ENCODE assay signal across 9 cellular contexts in genomic region chr15:64010719-64011118, GRCh38. TPM values are rescaled to one million over a fixed set of nuclear protein-coding genes. Genes with fewer than 3 reads are reported as not detected.
DNase-seq lines count a peak whose midpoint lies in the region; ATAC-seq and TF ChIP-seq lines count a peak whose summit lies in the region.
"Had no signal": no experiment of that assay in that cellular context is flagged by ENCODE, and none has a peak within 500 bp of the region (broad histone marks: within the 10 kb centered on the region; RNA-seq: fewer than 3 reads in every experiment).

No MANE protein-coding gene starts in this region.

- H3K9me3 ChIP-seq in hepatocyte (ENCODE audit: low read depth): no peaks in the 10 kb centered on the region

- peaks cover 25% of the 10 kb centered on the region for H3K4me1 ChIP-seq in hepatocyte (ENCODE audit: insufficient read depth)

- H3K4me2 ChIP-seq in hepatocyte: no peak overlapping the region

- 83% methylated on average over 3 of the region's 3 CpGs for WGBS in hepatocyte (ENCODE audit: low lambda C conversion rate, missing lambda C conversion rate)

- no peaks in the 10 kb centered on the region for H3K79me2 ChIP-seq in hepatocyte

- H3K27ac ChIP-seq in hepatocyte: no peak overlapping the region
- H3K27ac ChIP-seq: 22Rv1 had no signal

- peak; percentile 76 for ATAC-seq in HG02973 (IDR thresholded peaks at IDR 0.05; ENCODE audit: unreplicated experiment)

- TF ChIP-seq CTCF in fibroblast of villous mesenchyme (IDR thresholded peaks at IDR 0.05; ENCODE audit: insufficient read depth, low read depth, low read length) (no peak), hepatocyte (IDR thresholded peaks at IDR 0.05; ENCODE audit: poor library complexity) (no peak)

- no peaks in the 10 kb centered on the region for H3K27me3 ChIP-seq in hepatocyte

- H3K4me3 ChIP-seq in fibroblast of villous mesenchyme (ENCODE audit: low read depth, low read length): no peak overlapping the region
- no peak overlapping the region for H3K4me3 ChIP-seq in hepatocyte

- H2AFZ ChIP-seq in hepatocyte: no peak overlapping the region

- no peaks in the 10 kb centered on the region for H3K9me2 ChIP-seq in hepatocyte (replicated peaks; ENCODE audit: insufficient read depth)

- DNase-seq in DMS153 (lab: John Stamatoyannopoulos, UW) (peak; percentile 58), DMS153 treated with DMSO at 0.1 percent for 48 hours (lab: John Stamatoyannopoulos, UW; ENCODE audit: unreplicated experiment) (no peak), NK-92 (lab: John Stamatoyannopoulos, UW; ENCODE audit: unreplicated experiment) (peak; percentile 42), fibroblast of villous mesenchyme (ENCODE audit: low read depth) (peak; percentile 46), hepatocyte (ENCODE audit: low spot score) (no peak)
- DNase-seq in activated CD8-positive, alpha-beta memory T cell treated with anti-CD3 and anti-CD28 coated beads, Interleukin-2, amount 50 U/mL, for 48 hours: peak; percentile 85
- peak; percentile 22 to 72 for DNase-seq in stimulated activated CD4-positive, alpha-beta T cell treated with anti-CD3 and anti-CD28 coated beads, Interleukin-1b, Interleukin-23, amount 100 ng/mL, for 1 hour (ENCODE audit: low read depth in 2 of 2)

- H3K36me3 ChIP-seq in hepatocyte (replicated peaks; ENCODE audit: insufficient read depth, low read depth): no peaks in the 10 kb centered on the region

- H4K20me1 ChIP-seq in hepatocyte (ENCODE audit: insufficient read depth, poor library complexity, severe bottlenecking): no peaks in the 10 kb centered on the region

RNA-seq across cellular contexts. Expression of gene DAPK2, which starts 35.6 kb away (rescaled TPM):
- total RNA-seq in fibroblast of villous mesenchyme (1.3 and 8.2 TPM in 2 replicates), hepatocyte (4.9 and 7.3 TPM in 2 replicates)
- polyA plus RNA-seq in hepatocyte: 4.4 and 5.1 TPM in 2 replicates

Comparison
In these comparisons a context has a peak if more than half of its experiments do, and no peak if none do; other contexts are left out.
1. DNase-seq: peak in DMS153 (single experiment), NK-92 (single experiment), activated CD8-positive, alpha-beta memory T cell treated with anti-CD3 and anti-CD28 coated beads, Interleukin-2, amount 50 U/mL, for 48 hours (single experiment), fibroblast of villous mesenchyme (single experiment) and stimulated activated CD4-positive, alpha-beta T cell treated with anti-CD3 and anti-CD28 coated beads, Interleukin-1b, Interleukin-23, amount 100 ng/mL, for 1 hour (2 of 2); none in DMS153 treated with DMSO at 0.1 percent for 48 hours (single experiment) and hepatocyte (single experiment).